ENCODE assay signal across 9 cellular contexts in genomic region chr10:21926949-21927348, GRCh38.
DNase-seq lines count a peak whose midpoint lies in the region; ATAC-seq, FAIRE-seq and TF ChIP-seq lines count a peak whose summit lies in the region.
"Had no signal": no experiment of that assay in that cellular context is flagged by ENCODE, and none has a peak within 500 bp of the region (broad histone marks: within the 10 kb centered on the region; RNA-seq: fewer than 3 reads in every experiment).

No MANE protein-coding gene starts in this region.

- intact Hi-C loops in K562 (cut with micrococcal nuclease): no loop called here

- TF ChIP-seq POLR2A in K562 (conservative IDR thresholded peaks at IDR 0.05): no peak

- WGBS in K562 (ENCODE audit: insufficient coverage, low coverage, missing lambda C conversion rate): 9% methylated on average over 2 of the region's 2 CpGs
- WGBS in lung, 2 donors: 47 to 55% methylated on average over 2 of the region's 2 CpGs

- no TSS peak for BruUV-seq in K562 (replicated peaks; lab: Mats Ljungman, UMichigan)

- no peak overlapping the region for H3K4me2 ChIP-seq in K562 (ENCODE audit: insufficient read depth, low read length)

- TF ChIP-seq EP300 in K562 (IDR thresholded peaks at IDR 0.05; ENCODE audit: low read length): no peak

- peak; percentile 56 for FAIRE-seq in K562 (lab: Jason Lieb, UNC)

- TF ChIP-seq CTCF in AG09319 (IDR thresholded peaks at IDR 0.05; ENCODE audit: low read depth, low read length) (no peak), K562 (IDR thresholded peaks at IDR 0.05 in 2 of 3, conservative IDR thresholded peaks at IDR 0.05 in 1 of 3; ENCODE audit: insufficient read depth in 2 of 3, low read depth in 1 of 3, low read length in 3 of 3) (no peak), lung (IDR thresholded peaks at IDR 0.05; ENCODE audit: control extremely low read depth, extremely low read depth) (no peak)

- CTCF ChIA-PET in K562 (lab: Yijun Ruan, JAX; ENCODE audit: low intra/inter-chr PET ratio): no interaction called here

- H4K20me1 ChIP-seq in K562 (replicated peaks; ENCODE audit: control insufficient read depth, insufficient read depth, low read length): no peaks in the 10 kb centered on the region

- H3K36me3 ChIP-seq in K562 (ENCODE audit: control insufficient read depth, insufficient read depth, low read length) (no peaks in the 10 kb centered on the region), lung (ENCODE audit: control insufficient read depth in 2 of 2, insufficient read depth in 2 of 2, low read length in 2 of 2) (no peaks in the 10 kb centered on the region)

- H3K9me3 ChIP-seq in K562 (replicated peaks; ENCODE audit: control insufficient read depth, insufficient read depth, low read depth, low read length) (no peaks in the 10 kb centered on the region), lung (ENCODE audit: control insufficient read depth in 2 of 2, insufficient read depth in 1 of 2, low read length in 1 of 2) (no peaks in the 10 kb centered on the region)

- no peak overlapping the region for H3K27ac Mint-ChIP-seq in naive thymus-derived CD8-positive, alpha-beta T cell
- H3K27ac Mint-ChIP-seq: activated CD4-positive, alpha-beta T cell treated with anti-CD3 and anti-CD28 coated beads, Interleukin-2, amount 10 ng/mL, durations not matched to agents 7 days and 5 days had no signal

- H3K4me3 ChIP-seq in K562 (no peak overlapping the region), lung (no peak overlapping the region)

- H3K36me3 Mint-ChIP-seq in naive thymus-derived CD8-positive, alpha-beta T cell: peaks cover 0 to 9% (median 7%) of the 10 kb centered on the region in 3 donors

- H3K27me3 ChIP-seq in K562 (ENCODE audit: control insufficient read depth in 2 of 2, insufficient read depth in 2 of 2, low read length in 2 of 2): no peaks in the 10 kb centered on the region
- no peaks in the 10 kb centered on the region for H3K27me3 ChIP-seq in lung (ENCODE audit: control insufficient read depth, insufficient read depth)

- peak; percentile 60 for ATAC-seq in K562
- no peak for ATAC-seq in lung (ENCODE audit: insufficient read depth, low FRiP score)
- no peak for ATAC-seq in naive thymus-derived CD8-positive, alpha-beta T cell
- ATAC-seq in GM18520 (IDR thresholded peaks at IDR 0.05; ENCODE audit: unreplicated experiment): no peak

- DNase-seq in AG09319 (ENCODE audit: extremely low read depth, low read depth) (peak; percentile 69), HT1080 (ENCODE audit: low read depth) (peak; percentile 75), K562 (ENCODE audit: extremely low read depth in 1 of 4, low spot score in 3 of 4) (peak in 3 of 4 experiments; percentile 27 to 72 (median 42)), lung (ENCODE audit: low spot score) (peak; percentile 36)
- no peak for DNase-seq in activated CD4-positive, CD25-positive, alpha-beta regulatory T cell treated with anti-CD3 and anti-CD28 coated beads, Interleukin-2, amount 50 U/mL, for 72 hours
- DNase-seq in activated CD4-positive, alpha-beta T cell treated with anti-CD3 and anti-CD28 coated beads for 48 hours: no peak
- DNase-seq in naive thymus-derived CD8-positive, alpha-beta T cell: no peak
- DNase-seq: activated CD4-positive, alpha-beta T cell treated with anti-CD3 and anti-CD28 coated beads, Interleukin-2, amount 10 ng/mL, durations not matched to agents 7 days and 5 days had no signal

- H3K9me3 Mint-ChIP-seq in naive thymus-derived CD8-positive, alpha-beta T cell: no peaks in the 10 kb centered on the region
- H3K9me3 Mint-ChIP-seq: activated CD4-positive, alpha-beta T cell treated with anti-CD3 and anti-CD28 coated beads, Interleukin-2, amount 10 ng/mL, durations not matched to agents 7 days and 5 days had no signal

- no peak overlapping the region for H3K27ac ChIP-seq in K562 (ENCODE audit: extremely low read depth, low read depth, low read length)
- no peak overlapping the region for H3K27ac ChIP-seq in lung (ENCODE audit: low read depth in 1 of 2, low read length in 1 of 2)

- H3K79me2 ChIP-seq in K562 (ENCODE audit: control insufficient read depth, insufficient read depth, low read length): peaks cover 32% of the 10 kb centered on the region

- H2AFZ ChIP-seq in K562 (ENCODE audit: low read depth, low read length): no peak overlapping the region

- no peak overlapping the region for H3K4me3 Mint-ChIP-seq in naive thymus-derived CD8-positive, alpha-beta T cell
- H3K4me3 Mint-ChIP-seq: activated CD4-positive, alpha-beta T cell treated with anti-CD3 and anti-CD28 coated beads, Interleukin-2, amount 10 ng/mL, durations not matched to agents 7 days and 5 days had no signal

- H3K9ac ChIP-seq in K562 (ENCODE audit: insufficient read depth in 1 of 2, low read depth in 2 of 2, low read length in 2 of 2): no peak overlapping the region

- no peaks in the 10 kb centered on the region for H3K9me1 ChIP-seq in K562 (ENCODE audit: control insufficient read depth, insufficient read depth, low read length)

- in situ Hi-C loops in K562 (cut with MboI): loop anchor here (25.0 kb wide), 1 partner anchor 440 kb away; no protein-coding TSS in a partner anchor

- H3K27me3 Mint-ChIP-seq in naive thymus-derived CD8-positive, alpha-beta T cell: no peaks in the 10 kb centered on the region
- H3K27me3 Mint-ChIP-seq: activated CD4-positive, alpha-beta T cell treated with anti-CD3 and anti-CD28 coated beads, Interleukin-2, amount 10 ng/mL, durations not matched to agents 7 days and 5 days had no signal

- no peaks in the 10 kb centered on the region for H3K4me1 Mint-ChIP-seq in naive thymus-derived CD8-positive, alpha-beta T cell
- H3K4me1 Mint-ChIP-seq: activated CD4-positive, alpha-beta T cell treated with anti-CD3 and anti-CD28 coated beads, Interleukin-2, amount 10 ng/mL, durations not matched to agents 7 days and 5 days had no signal

- no peak for TF ChIP-seq RAD21 in K562 (CRISPR knock-in tag; conservative IDR thresholded peaks at IDR 0.05 in 1 of 2, IDR thresholded peaks at IDR 0.05 in 1 of 2)

- POLR2A ChIA-PET in K562 (lab: Yijun Ruan, JAX): interaction anchor here (0.7 to 0.8 kb wide), 2 partner anchors 16 to 463 kb away, joined by 3 read pairs; no protein-coding TSS in a partner anchor
- POLR2A ChIA-PET in naive thymus-derived CD8-positive, alpha-beta T cell (lab: Charles Lee): no interaction called here

- H3K4me1 ChIP-seq in K562 (replicated peaks in 1 of 2; ENCODE audit: control insufficient read depth in 2 of 2, insufficient read depth in 2 of 2, low read length in 2 of 2): peaks cover 0 to 20% of the 10 kb centered on the region in 2 experiments; a peak in 3 of 5 replicates
- H3K4me1 ChIP-seq in lung (ENCODE audit: control insufficient read depth in 2 of 2, insufficient read depth in 2 of 2, low read length in 2 of 2): peaks cover 0 to 10% of the 10 kb centered on the region in 2 donors

TF ChIP-seq in K562, 482 proteins besides CTCF, POLR2A, EP300 and RAD21 (continues in another document):
- TF ChIP-seq TEAD4 (IDR thresholded peaks at IDR 0.05; ENCODE audit: low read length) (peak; percentile 60), TEAD4 (CRISPR knock-in tag; IDR thresholded peaks at IDR 0.05; ENCODE audit: borderline replicate concordance) (no peak), DPF2 (IDR thresholded peaks at IDR 0.05) (peak; percentile 54), HMBOX1 (IDR thresholded peaks at IDR 0.05) (peak; percentile 49), BCL6 (CRISPR knock-in tag; IDR thresholded peaks at IDR 0.05) (no peak), CBFA2T3 (IDR thresholded peaks at IDR 0.05) (0 out of 2 replicates have a peak, but pooled peaks have one; percentile 20), NFIC (IDR thresholded peaks at IDR 0.05) (peak; percentile 93), PBX2 (CRISPR knock-in tag; IDR thresholded peaks at IDR 0.05; ENCODE audit: low read depth) (no peak), PBX2 (tag; conservative IDR thresholded peaks at IDR 0.05; ENCODE audit: low read depth) (peak; percentile 57), NFATC3 (IDR thresholded peaks at IDR 0.05) (no peak), SMARCA4 (IDR thresholded peaks at IDR 0.05) (0 out of 2 replicates have a peak, but pooled peaks have one; percentile 31), NBN (IDR thresholded peaks at IDR 0.05; ENCODE audit: low read depth) (0 out of 2 replicates have a peak, but pooled peaks have one; percentile 25), KDM1A (IDR thresholded peaks at IDR 0.05) (peak; percentile 33 to 34; a peak in 1 of 4 replicates), SLC30A9 (CRISPR knock-in tag; IDR thresholded peaks at IDR 0.05) (no peak), MEIS2 (IDR thresholded peaks at IDR 0.05; ENCODE audit: partially characterized antibody) (peak; percentile 84), ELF4 (CRISPR knock-in tag; IDR thresholded peaks at IDR 0.05) (no peak), EHMT2 (IDR thresholded peaks at IDR 0.05) (0 out of 2 replicates have a peak, but pooled peaks have one; percentile 41), TEAD2 (tag; IDR thresholded peaks at IDR 0.05) (peak; percentile 74; the same call in 1 of the 2 replicates)

Comparison
In these comparisons a context has a peak if more than half of its experiments do, and no peak if none do; other contexts are left out.
1. DNase-seq: peak in AG09319 (single experiment), HT1080 (single experiment), K562 (3 of 4) and lung (single experiment); none in activated CD4-positive, CD25-positive, alpha-beta regulatory T cell treated with anti-CD3 and anti-CD28 coated beads, Interleukin-2, amount 50 U/mL, for 72 hours (single experiment), activated CD4-positive, alpha-beta T cell treated with anti-CD3 and anti-CD28 coated beads for 48 hours (single experiment) and naive thymus-derived CD8-positive, alpha-beta T cell (0 of 10).